Comparison of ENCODE assay signal across 24 cellular contexts in genomic region chr3:149839874-149840273, GRCh38. TPM values are rescaled to one million over a fixed set of nuclear protein-coding genes. Genes with fewer than 3 reads are reported as not detected.
DNase-seq lines count a peak whose midpoint lies in the region; ATAC-seq and TF ChIP-seq lines count a peak whose summit lies in the region.
"Had no signal": no experiment of that assay in that cellular context is flagged by ENCODE, and none has a peak within 500 bp of the region (broad histone marks: within the 10 kb centered on the region; RNA-seq: fewer than 3 reads in every experiment).

No MANE protein-coding gene starts in this region.

- TF ChIP-seq EP300 in ovary (IDR thresholded peaks at IDR 0.05) = no peak

- 48% methylated on average over 3 of the region's 3 CpGs for WGBS in mammary epithelial cell (ENCODE audit: low coverage, missing lambda C conversion rate)
- WGBS in ovary, 3 donors = 97 to 98% (median 97%) methylated on average over 3 of the region's 3 CpGs
- 97% methylated on average over 3 of the region's 3 CpGs for WGBS in aorta, 2 donors

- no peaks in the 10 kb centered on the region for H3K36me3 Mint-ChIP-seq in MCF 10A (ENCODE audit: insufficient read depth, unreplicated experiment)

- H3K36me3 ChIP-seq in breast epithelium = no peaks in the 10 kb centered on the region
- peaks cover 2% of the 10 kb centered on the region for H3K36me3 ChIP-seq in mammary epithelial cell (ENCODE audit: insufficient read depth, low read length)
- H3K36me3 ChIP-seq in ovary = no peaks in the 10 kb centered on the region
- H3K36me3 ChIP-seq in aorta (ENCODE audit: control insufficient read depth in 1 of 2, insufficient read depth in 2 of 2, low read length in 1 of 2) = no peaks in the 10 kb centered on the region

- TF ChIP-seq CTCF in MCF 10A (IDR thresholded peaks at IDR 0.05; ENCODE audit: unreplicated experiment) (no peak), breast epithelium (IDR thresholded peaks at IDR 0.05) (no peak), mammary epithelial cell (conservative IDR thresholded peaks at IDR 0.05 in 1 of 2, IDR thresholded peaks at IDR 0.05 in 1 of 2; ENCODE audit: extremely low read depth in 1 of 2, insufficient read depth in 1 of 2, low read depth in 1 of 2, low read length in 2 of 2) (no peak), foreskin keratinocyte (conservative IDR thresholded peaks at IDR 0.05) (no peak), ovary (IDR thresholded peaks at IDR 0.05) (no peak)

- no peak overlapping the region for H3K9ac ChIP-seq in mammary epithelial cell (ENCODE audit: insufficient read depth, low read length)
- H3K9ac ChIP-seq: KMS-11 had no signal

- H2AFZ ChIP-seq in mammary epithelial cell (ENCODE audit: low read depth, low read length) = no peak overlapping the region
- H2AFZ ChIP-seq: PC-9 had no signal

- TF ChIP-seq POLR2A in breast epithelium (IDR thresholded peaks at IDR 0.05) (no peak), ovary (IDR thresholded peaks at IDR 0.05) (no peak)

- peak overlapping the region; percentile 90 for H3K27ac Mint-ChIP-seq in MCF 10A (ENCODE audit: low read depth, unreplicated experiment)

- peak overlapping the region; percentile 67 for H3K4me2 ChIP-seq in mammary epithelial cell (ENCODE audit: insufficient read depth, low read depth, low read length)
- H3K4me2 ChIP-seq: A549, KMS-11, PC-9 had no signal

- H3K9me3 ChIP-seq in breast epithelium = peaks cover 6 to 13% of the 10 kb centered on the region in 2 donors
- peaks cover 13% of the 10 kb centered on the region for H3K9me3 ChIP-seq in mammary epithelial cell (replicated peaks; ENCODE audit: insufficient read depth, low read length)
- H3K9me3 ChIP-seq in ovary = no peaks in the 10 kb centered on the region
- no peaks in the 10 kb centered on the region for H3K9me3 ChIP-seq in aorta (ENCODE audit: control insufficient read depth, low read length)

- H4K20me1 ChIP-seq in mammary epithelial cell (ENCODE audit: insufficient read depth, low read length) = no peaks in the 10 kb centered on the region

- peaks cover 89% of the 10 kb centered on the region for H3K79me2 ChIP-seq in mammary epithelial cell (ENCODE audit: insufficient read depth, low read length)

- peak overlapping the region; percentile 50 for H3K4me3 Mint-ChIP-seq in MCF 10A (ENCODE audit: unreplicated experiment)

- H3K27ac ChIP-seq in breast epithelium (no peak overlapping the region), mammary epithelial cell (ENCODE audit: insufficient read depth, low read depth, low read length) (peak overlapping the region; percentile 19), foreskin keratinocyte (no peak overlapping the region), ovary (no peak overlapping the region), aorta (ENCODE audit: low read depth in 1 of 2, low read length in 2 of 2) (no peak overlapping the region)
- H3K27ac ChIP-seq: A549, C4-2B, KMS-11, PC-9, SK-N-MC had no signal

- H3K27me3 ChIP-seq in breast epithelium = no peaks in the 10 kb centered on the region
- no peaks in the 10 kb centered on the region for H3K27me3 ChIP-seq in mammary epithelial cell (ENCODE audit: insufficient read depth, low read length)
- no peaks in the 10 kb centered on the region for H3K27me3 ChIP-seq in foreskin keratinocyte
- no peaks in the 10 kb centered on the region for H3K27me3 ChIP-seq in ovary
- H3K27me3 ChIP-seq in aorta (ENCODE audit: control insufficient read depth in 1 of 2, insufficient read depth in 2 of 2, low read length in 1 of 2) = no peaks in the 10 kb centered on the region

- peaks cover 8% of the 10 kb centered on the region for H3K9me3 Mint-ChIP-seq in MCF 10A (ENCODE audit: unreplicated experiment)

- intact Hi-C loops in MCF 10A (cut with micrococcal nuclease) = no loop called here
- intact Hi-C loops in breast epithelium (cut with DNase I; ENCODE audit: low total_unique reads) = no loop called here
- intact Hi-C loops in mammary epithelial cell (cut with micrococcal nuclease) = no loop called here
- intact Hi-C loops in ovary (cut with DNase I) = no loop called here
- intact Hi-C loops in aorta (cut with DNase I) = no loop called here

- DNase-seq in MCF 10A (ENCODE audit: unreplicated experiment) (peak; percentile 11), breast epithelium (ENCODE audit: low spot score in 2 of 2) (no peak), mammary epithelial cell (peak; percentile 57), foreskin keratinocyte (peak; percentile 15 to 39), ovary (no peak), aorta (no peak)
- no peak for DNase-seq in activated CD8-positive, alpha-beta memory T cell treated with anti-CD3 and anti-CD28 coated beads, Interleukin-2, amount 50 U/mL, for 4 hours
- DNase-seq: COR-L47, DMS153, EL, MM.1S, NCI-H1417, NCI-H1930, NCI-H2171, NCI-H446, NCI-H748 treated with DMSO at 0.1 percent for 48 hours, PC-9 had no signal

- H3K4me1 ChIP-seq in breast epithelium = peaks cover 0 to 4% of the 10 kb centered on the region in 2 donors
- peaks cover 7% of the 10 kb centered on the region for H3K4me1 ChIP-seq in mammary epithelial cell (ENCODE audit: insufficient read depth, low read length)
- H3K4me1 ChIP-seq in foreskin keratinocyte = no peaks in the 10 kb centered on the region
- H3K4me1 ChIP-seq in ovary (ENCODE audit: insufficient read depth) = no peaks in the 10 kb centered on the region
- H3K4me1 ChIP-seq in aorta (ENCODE audit: control insufficient read depth in 1 of 2, insufficient read depth in 2 of 2, low read length in 2 of 2) = peaks cover 0 to 2% of the 10 kb centered on the region in 2 donors

- ATAC-seq in foreskin keratinocyte (no peak), HG02763 (IDR thresholded peaks at IDR 0.05; ENCODE audit: unreplicated experiment) (no peak), aorta (ENCODE audit: low FRiP score) (no peak)
- ATAC-seq: A549, HepG2 had no signal

- no peaks in the 10 kb centered on the region for H3K27me3 Mint-ChIP-seq in MCF 10A (ENCODE audit: insufficient read depth, unreplicated experiment)

- dilution Hi-C loops in mammary epithelial cell (cut with HindIII; ENCODE audit: low sequenced_read_pairs) = no loop called here

- POLR2A ChIA-PET in MCF 10A (lab: Yijun Ruan, JAX) = interaction anchor here (0.6 to 1.6 kb wide), 7 partner anchors 9 to 357 kb away, joined by 3 to 4 read pairs (median 3); no protein-coding TSS in a partner anchor

- in situ Hi-C loops in mammary epithelial cell (cut with MboI; ENCODE audit: low sequenced_read_pairs in 2 of 2) = no loop called here

- CTCF ChIA-PET in MCF 10A (lab: Yijun Ruan, JAX) (interaction anchor here (0.7 to 2.6 kb wide), 3 partner anchors 31 to 68 kb away, joined by 5 to 12 read pairs (median 5); no protein-coding TSS in a partner anchor), mammary epithelial cell (lab: Charles Lee; ENCODE audit: low non-redundant PET) (interaction anchor here (0.6 kb wide), 2 partner anchors 50 to 68 kb away, joined by 5 to 6 read pairs; no protein-coding TSS in a partner anchor)

- H3K4me3 ChIP-seq in breast epithelium (no peak overlapping the region), mammary epithelial cell (replicated peaks in 1 of 3; ENCODE audit: insufficient read depth in 1 of 3, low read depth in 2 of 3, low read length in 3 of 3) (peak overlapping the region in 1 of 3 experiments; percentile 18), ovary (no peak overlapping the region), aorta (ENCODE audit: low read length in 2 of 2) (no peak overlapping the region)
- H3K4me3 ChIP-seq: A549, PC-9, SK-N-MC had no signal

- peaks cover 27% of the 10 kb centered on the region for H3K4me1 Mint-ChIP-seq in MCF 10A (ENCODE audit: insufficient read depth, unreplicated experiment)

- BruUV-seq in MCF 10A (replicated peaks; lab: Mats Ljungman, UMichigan) (no TSS peak), mammary epithelial cell (replicated peaks; lab: Mats Ljungman, UMichigan) (no TSS peak)

RNA-seq across cellular contexts. Expression of gene RNF13, which starts 26.9 kb away (rescaled TPM):
- total RNA-seq in MCF 10A (2022) (36.5 and 40.4 TPM in 2 replicates), breast epithelium (100 to 1,000 TPM in 2 of 3 donors, 10 to 100 TPM in 1; 95.0 to 142 (median 114) TPM), mammary epithelial cell (100 to 1,000 TPM in 1 of 2 donors, 10 to 100 TPM in 1; 39.7 to 105 TPM), foreskin keratinocyte (35.1 and 35.7 TPM in 2 replicates), ovary (10 to 100 TPM; 49.4 to 89.4 (median 55.2) TPM), aorta (10 to 100 TPM; 66.3 to 85.8 TPM)
- polyA plus RNA-seq in mammary epithelial cell (31.7 TPM), foreskin keratinocyte (16.1 and 17.6 TPM in 2 replicates), ovary (10 to 100 TPM; 52.5 to 54.1 TPM), aorta (10 to 100 TPM; 56.1 to 75.3 TPM)
- polyA minus RNA-seq in mammary epithelial cell = 147 TPM

RNA-seq across cellular contexts. Expression of gene ANKUB1, which starts 47.5 kb away (rescaled TPM):
- total RNA-seq in MCF 10A (2022) (not detected in 2 replicates), breast epithelium (not detected), mammary epithelial cell (under 1 TPM in 1 of 2 donors, not detected in 1; 0.17 TPM), foreskin keratinocyte (0.42 and 0.82 TPM in 2 replicates), ovary (1 to 10 TPM in 1 of 7 donors, under 1 TPM in 4, not detected in 2; 0.10 to 3.8 (median 0.48) TPM), aorta (not detected)
- polyA plus RNA-seq in mammary epithelial cell (0.15 TPM), foreskin keratinocyte (0.45 and 0.48 TPM in 2 replicates), ovary (not detected), aorta (not detected)
- polyA minus RNA-seq in mammary epithelial cell = not detected
- total RNA-seq: H4, HepG2, PC-9 had no signal
- polyA plus RNA-seq: A549, HepG2 had no signal

Comparison
In these comparisons a context has a peak if more than half of its experiments do, and no peak if none do; other contexts are left out.
1. DNase-seq: peak in MCF 10A (single experiment), mammary epithelial cell (single experiment) and foreskin keratinocyte (2 of 2); none in breast epithelium (0 of 2), activated CD8-positive, alpha-beta memory T cell treated with anti-CD3 and anti-CD28 coated beads, Interleukin-2, amount 50 U/mL, for 4 hours (single experiment), ovary (0 of 5) and aorta (0 of 2).